ENCODE assay signal across 1 cellular context in genomic region chr2:10160226-10160955, GRCh38.
TF ChIP-seq lines count a peak whose summit lies in the region.

No MANE protein-coding gene starts in this region.

TF ChIP-seq in SK-N-SH, 30 proteins besides CTCF, POLR2A, EP300 and RAD21 (continued from another document):
- TF ChIP-seq REST (IDR thresholded peaks at IDR 0.05; ENCODE audit: low read depth, low read length) (no peak), FOXJ3 (CRISPR knock-in tag; IDR thresholded peaks at IDR 0.05) (no peak), RCOR1 (IDR thresholded peaks at IDR 0.05; ENCODE audit: low read length) (no peak)
